Comparison of ENCODE assay signal across 9 cellular contexts in the genomic region with DNA sequence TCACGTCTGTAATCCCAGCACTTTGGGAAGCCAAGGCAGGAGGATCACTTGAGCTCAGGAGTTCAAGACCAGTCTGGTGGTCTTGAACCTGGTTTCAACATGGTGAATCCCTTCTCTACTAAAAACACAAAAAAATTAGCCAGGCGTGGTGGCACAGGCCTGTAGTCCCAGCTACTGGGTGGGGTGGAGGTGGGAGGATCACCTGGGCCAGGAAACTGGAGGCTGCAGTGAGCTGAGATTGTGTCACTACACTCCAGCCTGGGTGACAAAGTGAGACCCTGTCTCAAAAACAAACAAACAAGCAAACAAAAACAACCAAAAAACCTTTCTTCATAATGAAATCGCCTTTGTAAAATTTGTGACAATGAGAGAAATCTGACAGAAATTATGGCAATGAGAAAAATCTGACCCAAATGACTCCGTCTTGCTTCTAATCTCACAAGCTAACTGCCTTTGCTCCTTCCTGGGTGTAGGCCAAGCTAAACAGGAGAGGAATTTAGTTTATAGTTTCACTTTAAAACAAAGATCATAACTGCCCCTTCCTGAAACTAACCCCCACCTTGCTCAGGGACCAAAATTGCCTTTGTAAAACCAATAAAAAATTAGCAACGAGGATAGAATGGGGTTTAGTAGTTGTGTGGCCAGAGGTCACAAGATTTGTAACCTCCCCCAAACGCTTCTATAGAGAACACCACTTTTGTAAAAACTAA.
DNase-seq lines count a peak whose midpoint lies in the region; ATAC-seq and TF ChIP-seq lines count a peak whose summit lies in the region.
"Had no signal": no experiment of that assay in that cellular context is flagged by ENCODE, and none has a peak within 500 bp of the region (broad histone marks: within the 10 kb centered on the region; RNA-seq: fewer than 3 reads in every experiment).

No MANE protein-coding gene starts in this region.

- H3K27me3 ChIP-seq in left ventricle myocardium inferior (ENCODE audit: low read depth) (no peaks in the 10 kb centered on the region), right cardiac atrium (ENCODE audit: control insufficient read depth, insufficient read depth) (no peaks in the 10 kb centered on the region)

- H3K9me3 ChIP-seq in left ventricle myocardium inferior (replicated peaks), result no peaks in the 10 kb centered on the region
- H3K9me3 ChIP-seq in right cardiac atrium (ENCODE audit: control insufficient read depth, low read length), result no peaks in the 10 kb centered on the region

- DNase-seq in left ventricle myocardium inferior, result no peak
- DNase-seq in right cardiac atrium, result no peak
- DNase-seq in RPMI7951 (ENCODE audit: low read depth), result peak; percentile 55
- DNase-seq in fibroblast of the conjunctiva (ENCODE audit: low read depth), result peak; percentile 31
- DNase-seq in NCI-H2107 treated with DMSO at 0.1 percent for 48 hours (lab: John Stamatoyannopoulos, UW; ENCODE audit: unreplicated experiment), result no peak
- no peak for DNase-seq in activated CD4-positive, alpha-beta T cell treated with anti-CD3 and anti-CD28 coated beads, Interleukin-2, amount 50 U/mL, for 1 hour
- no peak for DNase-seq in NK-92 (lab: John Stamatoyannopoulos, UW; ENCODE audit: unreplicated experiment)
- DNase-seq: erythroblast had no signal

- ATAC-seq in right cardiac atrium (no peak), HG03139 (IDR thresholded peaks at IDR 0.05; ENCODE audit: unreplicated experiment) (no peak)

- TF ChIP-seq CTCF in left ventricle myocardium inferior (IDR thresholded peaks at IDR 0.05; ENCODE audit: borderline replicate concordance), result no peak

- intact Hi-C loops in left ventricle myocardium inferior (cut with micrococcal nuclease), result no loop called here
- intact Hi-C loops in right cardiac atrium (cut with DNase I), result no loop called here

- H3K27ac ChIP-seq in left ventricle myocardium inferior (replicated peaks) (peak overlapping the region; percentile 3), right cardiac atrium (ENCODE audit: low read length) (no peak overlapping the region)

- H3K36me3 ChIP-seq in left ventricle myocardium inferior, result no peaks in the 10 kb centered on the region

- WGBS in right cardiac atrium, result 63% methylated on average over 6 of the region's 6 CpGs

- H3K4me1 ChIP-seq in left ventricle myocardium inferior (peaks cover 34% of the 10 kb centered on the region), right cardiac atrium (ENCODE audit: control insufficient read depth, insufficient read depth, low read length) (peaks cover 2% of the 10 kb centered on the region)

- H3K4me3 ChIP-seq in left ventricle myocardium inferior (peak overlapping the region; percentile 19), right cardiac atrium (ENCODE audit: low read length) (no peak overlapping the region)

Comparison
In these comparisons a context has a peak if more than half of its experiments do, and no peak if none do; other contexts are left out.
1. DNase-seq: peak in RPMI7951 (single experiment) and fibroblast of the conjunctiva (single experiment); none in left ventricle myocardium inferior (single experiment), right cardiac atrium (0 of 3), NCI-H2107 treated with DMSO at 0.1 percent for 48 hours (single experiment), activated CD4-positive, alpha-beta T cell treated with anti-CD3 and anti-CD28 coated beads, Interleukin-2, amount 50 U/mL, for 1 hour (single experiment) and NK-92 (single experiment).